In the genomic region with DNA sequence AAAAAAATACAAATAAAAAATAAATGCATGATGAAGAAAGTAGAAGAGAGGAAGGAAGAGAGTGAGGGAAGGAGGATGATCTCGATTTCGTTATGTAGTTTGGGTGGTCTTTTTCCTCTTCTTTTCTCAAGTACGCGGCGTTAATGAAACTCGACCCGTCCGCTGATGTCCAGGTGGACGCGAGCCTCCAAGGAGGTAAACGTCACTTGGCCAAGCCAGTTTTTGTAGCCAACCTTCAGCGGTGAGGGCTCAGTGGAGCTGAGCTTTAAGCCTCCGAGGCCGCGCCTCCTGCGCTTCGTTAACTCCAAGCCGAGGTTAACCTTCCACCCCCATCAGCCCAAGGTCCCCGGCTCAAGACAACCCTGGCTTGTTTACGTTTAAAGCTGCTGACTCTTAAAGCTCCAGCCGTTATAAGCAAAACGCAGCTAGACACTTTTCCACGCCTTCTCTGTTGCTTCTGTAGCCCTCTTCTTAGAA, we compare ENCODE assay signal across 8 cellular contexts. TPM values are rescaled to one million over a fixed set of nuclear protein-coding genes. Genes with fewer than 3 reads are reported as not detected.
DNase-seq lines count a peak whose midpoint lies in the region; ATAC-seq and TF ChIP-seq lines count a peak whose summit lies in the region.

No MANE protein-coding gene starts in this region.

- ATAC-seq in mucosa of descending colon (peak; percentile 32), thoracic aorta (ENCODE audit: insufficient number of reproducible peaks, low FRiP score, low read depth) (no peak)

- DNase-seq in DMS 273 (lab: John Stamatoyannopoulos, UW; ENCODE audit: unreplicated experiment) (peak; percentile 38), DMS 273 treated with DMSO at 0.1 percent for 48 hours (lab: John Stamatoyannopoulos, UW) (no peak), mucosa of descending colon (peak; percentile 67 to 74 (median 68)), thoracic aorta (ENCODE audit: low spot score) (no peak), SIG-M5 treated with dmso at 0.1 percent for 504 hours (lab: John Stamatoyannopoulos, UW; ENCODE audit: unreplicated experiment) (no peak)
- peak; percentile 53 for DNase-seq in activated CD4-positive, alpha-beta T cell treated with anti-CD3 and anti-CD28 coated beads for 48 hours

- no peaks in the 10 kb centered on the region for H3K27me3 ChIP-seq in endocrine pancreas (ENCODE audit: control insufficient read depth, insufficient read depth, low read length)
- no peaks in the 10 kb centered on the region for H3K27me3 ChIP-seq in thoracic aorta (replicated peaks; ENCODE audit: insufficient read depth)

- TF ChIP-seq CTCF in mucosa of descending colon (IDR thresholded peaks at IDR 0.05) (no peak), thoracic aorta (IDR thresholded peaks at IDR 0.05) (no peak)

- H3K4me3 ChIP-seq in endocrine pancreas (ENCODE audit: control insufficient read depth, insufficient read depth, low read length), result peak overlapping the region; percentile 71
- peak overlapping the region; percentile 78 for H3K4me3 ChIP-seq in mucosa of descending colon
- peak overlapping the region; percentile 87 for H3K4me3 ChIP-seq in thoracic aorta

- no peak for TF ChIP-seq EP300 in Ishikawa (IDR thresholded peaks at IDR 0.05; ENCODE audit: borderline replicate concordance)

- no peaks in the 10 kb centered on the region for H3K36me3 ChIP-seq in endocrine pancreas (ENCODE audit: control insufficient read depth, insufficient read depth, low read length)
- H3K36me3 ChIP-seq in mucosa of descending colon (ENCODE audit: low read depth), result no peaks in the 10 kb centered on the region
- no peaks in the 10 kb centered on the region for H3K36me3 ChIP-seq in thoracic aorta

- H3K9ac ChIP-seq in endocrine pancreas (ENCODE audit: control insufficient read depth, insufficient read depth, low read length), result no peak overlapping the region

- intact Hi-C loops in mucosa of descending colon (cut with DNase I, micrococcal nuclease), result no loop called here

- peak overlapping the region; percentile 42 to 52 for H3K27ac ChIP-seq in thoracic aorta

- H3K4me1 ChIP-seq in endocrine pancreas (ENCODE audit: control insufficient read depth, insufficient read depth, low read length), result no peaks in the 10 kb centered on the region
- H3K4me1 ChIP-seq in mucosa of descending colon (ENCODE audit: low read depth), result peaks cover 10% of the 10 kb centered on the region
- peaks cover 8 to 20% of the 10 kb centered on the region in 2 donors for H3K4me1 ChIP-seq in thoracic aorta (ENCODE audit: control insufficient read depth in 1 of 2, low read depth in 2 of 2)

- no peak for TF ChIP-seq RAD21 in Ishikawa (IDR thresholded peaks at IDR 0.05; ENCODE audit: low read depth)

- H3K9me3 ChIP-seq in endocrine pancreas (ENCODE audit: control insufficient read depth, low read length), result no peaks in the 10 kb centered on the region
- no peaks in the 10 kb centered on the region for H3K9me3 ChIP-seq in mucosa of descending colon
- H3K9me3 ChIP-seq in thoracic aorta, result no peaks in the 10 kb centered on the region

TF ChIP-seq in Ishikawa, 13 proteins besides CTCF, POLR2A, EP300 and RAD21:
- TF ChIP-seq, protein P1, sequence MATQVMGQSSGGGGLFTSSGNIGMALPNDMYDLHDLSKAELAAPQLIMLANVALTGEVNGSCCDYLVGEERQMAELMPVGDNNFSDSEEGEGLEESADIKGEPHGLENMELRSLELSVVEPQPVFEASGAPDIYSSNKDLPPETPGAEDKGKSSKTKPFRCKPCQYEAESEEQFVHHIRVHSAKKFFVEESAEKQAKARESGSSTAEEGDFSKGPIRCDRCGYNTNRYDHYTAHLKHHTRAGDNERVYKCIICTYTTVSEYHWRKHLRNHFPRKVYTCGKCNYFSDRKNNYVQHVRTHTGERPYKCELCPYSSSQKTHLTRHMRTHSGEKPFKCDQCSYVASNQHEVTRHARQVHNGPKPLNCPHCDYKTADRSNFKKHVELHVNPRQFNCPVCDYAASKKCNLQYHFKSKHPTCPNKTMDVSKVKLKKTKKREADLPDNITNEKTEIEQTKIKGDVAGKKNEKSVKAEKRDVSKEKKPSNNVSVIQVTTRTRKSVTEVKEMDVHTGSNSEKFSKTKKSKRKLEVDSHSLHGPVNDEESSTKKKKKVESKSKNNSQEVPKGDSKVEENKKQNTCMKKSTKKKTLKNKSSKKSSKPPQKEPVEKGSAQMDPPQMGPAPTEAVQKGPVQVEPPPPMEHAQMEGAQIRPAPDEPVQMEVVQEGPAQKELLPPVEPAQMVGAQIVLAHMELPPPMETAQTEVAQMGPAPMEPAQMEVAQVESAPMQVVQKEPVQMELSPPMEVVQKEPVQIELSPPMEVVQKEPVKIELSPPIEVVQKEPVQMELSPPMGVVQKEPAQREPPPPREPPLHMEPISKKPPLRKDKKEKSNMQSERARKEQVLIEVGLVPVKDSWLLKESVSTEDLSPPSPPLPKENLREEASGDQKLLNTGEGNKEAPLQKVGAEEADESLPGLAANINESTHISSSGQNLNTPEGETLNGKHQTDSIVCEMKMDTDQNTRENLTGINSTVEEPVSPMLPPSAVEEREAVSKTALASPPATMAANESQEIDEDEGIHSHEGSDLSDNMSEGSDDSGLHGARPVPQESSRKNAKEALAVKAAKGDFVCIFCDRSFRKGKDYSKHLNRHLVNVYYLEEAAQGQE (IDR thresholded peaks at IDR 0.05; ENCODE audit: low read depth), result no peak
- TF ChIP-seq TEAD4 (IDR thresholded peaks at IDR 0.05), result no peak
- TF ChIP-seq FOXM1 (IDR thresholded peaks at IDR 0.05; ENCODE audit: borderline replicate concordance, low read depth), result peak; percentile 71; the same call in 1 of the 2 replicates

RNA-seq across cellular contexts. Expression of a gene that starts 0.7 kb away (rescaled TPM):
- total RNA-seq in mucosa of descending colon (10 to 100 TPM; 33.3 to 60.8 (median 54.0) TPM), thoracic aorta (10 to 100 TPM; 28.3 to 86.3 TPM)

Comparison
In these comparisons a context has a peak if more than half of its experiments do, and no peak if none do; other contexts are left out.
1. DNase-seq: peak in DMS 273 (single experiment), activated CD4-positive, alpha-beta T cell treated with anti-CD3 and anti-CD28 coated beads for 48 hours (single experiment) and mucosa of descending colon (3 of 3); none in DMS 273 treated with DMSO at 0.1 percent for 48 hours (single experiment), thoracic aorta (single experiment) and SIG-M5 treated with dmso at 0.1 percent for 504 hours (single experiment).
2. Peak in every context shown above with its lines, with median percentiles within 50 percentile points of each other: H3K4me3 ChIP-seq.